9 cellular contexts compared by ENCODE assay signal in the genomic region with DNA sequence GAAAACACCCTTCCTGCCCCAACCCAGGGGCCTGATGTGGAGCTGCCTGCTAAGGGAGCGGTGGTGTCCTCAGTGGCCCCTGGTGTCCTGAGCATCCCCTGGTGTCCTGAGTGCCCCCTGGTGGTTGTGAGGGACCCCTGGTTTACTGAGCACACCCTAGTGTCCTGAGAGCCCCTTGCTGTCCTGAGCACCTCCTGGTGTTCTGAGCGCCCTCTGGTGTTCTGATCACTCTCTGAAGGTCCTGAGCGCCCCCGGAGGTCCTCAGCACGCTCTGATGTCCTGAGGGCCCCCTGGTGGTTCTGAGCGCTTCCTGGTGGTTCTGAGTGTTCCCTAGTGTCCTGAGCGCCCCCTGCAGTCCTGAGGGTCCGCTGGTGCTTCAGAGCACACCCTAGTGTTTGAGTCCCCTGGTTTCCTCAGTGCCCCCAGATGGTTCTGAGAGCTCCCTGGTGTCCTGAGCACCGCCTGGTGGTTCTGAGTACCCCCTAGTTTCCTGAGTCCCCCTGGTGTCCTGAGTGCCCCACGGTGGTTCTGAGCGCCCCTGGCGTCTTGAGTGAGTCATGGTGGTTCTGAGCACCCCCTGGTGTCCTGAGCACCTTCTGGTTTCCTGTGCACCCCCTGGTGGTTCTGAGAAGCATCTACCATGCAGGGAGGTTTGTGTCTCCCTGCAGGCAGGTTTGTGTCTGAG.
DNase-seq lines count a peak whose midpoint lies in the region; ATAC-seq, FAIRE-seq and TF ChIP-seq lines count a peak whose summit lies in the region.
"Had no signal": no experiment of that assay in that cellular context is flagged by ENCODE, and none has a peak within 500 bp of the region (broad histone marks: within the 10 kb centered on the region; RNA-seq: fewer than 3 reads in every experiment).

No MANE protein-coding gene starts in this region.

- RAD21 ChIA-PET in GM12878 (lab: Charles Lee; ENCODE audit: unreplicated experiment) = interaction anchor here (0.6 to 4.2 kb wide), 15 partner anchors 9 to 164 kb away, joined by 3 to 28 read pairs (median 5); no protein-coding TSS in a partner anchor

- H3K27me3 ChIP-seq in MM.1S (replicated peaks; ENCODE audit: insufficient read depth, low read length) = no peaks in the 10 kb centered on the region
- H3K27me3 ChIP-seq in GM12878 (replicated peaks in 1 of 2; ENCODE audit: control insufficient read depth in 2 of 2, insufficient read depth in 2 of 2, low read length in 1 of 2) = no peaks in the 10 kb centered on the region
- no peaks in the 10 kb centered on the region for H3K27me3 ChIP-seq in sigmoid colon
- H3K27me3 ChIP-seq in GM23248 (replicated peaks; ENCODE audit: insufficient read depth) = no peaks in the 10 kb centered on the region

- WGBS in GM12878 (ENCODE audit: insufficient coverage, insufficient replicate concordance, low lambda C conversion rate, missing lambda C conversion rate) = 5% methylated on average over 12 of the region's 12 CpGs
- WGBS in sigmoid colon, 2 donors = 63 to 73% methylated on average over 12 of the region's 12 CpGs
- WGBS in GM23248 (ENCODE audit: low coverage in 1 of 2, low lambda C conversion rate in 2 of 2, missing lambda C conversion rate in 2 of 2), 2 experiments = 27 to 36% methylated on average over 11 to 12 of the region's 12 CpGs

- POLR2A ChIA-PET in GM12878 (lab: Charles Lee) = interaction anchor here (1.0 to 1.1 kb wide), 2 partner anchors 10 to 11 kb away, joined by 3 read pairs; no protein-coding TSS in a partner anchor

- intact Hi-C loops in GM12878 (cut with micrococcal nuclease; ENCODE audit: unreplicated experiment) = loop anchor here (1.0 to 5.0 kb wide), 2 partner anchors 93 to 113 kb away; no protein-coding TSS in a partner anchor
- intact Hi-C loops in sigmoid colon (cut with DNase I) = no loop called here

- H3K9ac ChIP-seq in MM.1S (ENCODE audit: low read length) (peak overlapping the region; percentile 45; the same call in 1 of the 2 replicates), GM12878 (ENCODE audit: control insufficient read depth, insufficient read depth, low read length) (peak overlapping the region; percentile 20; the same call in 1 of the 2 replicates), GM23248 (no peak overlapping the region)

- H3K36me3 ChIP-seq in MM.1S (replicated peaks; ENCODE audit: insufficient read depth, low read length) (no peaks in the 10 kb centered on the region), GM12878 (ENCODE audit: control insufficient read depth in 2 of 2, insufficient read depth in 2 of 2, low read length in 1 of 2) (no peaks in the 10 kb centered on the region), sigmoid colon (no peaks in the 10 kb centered on the region), GM23248 (ENCODE audit: low read depth) (no peaks in the 10 kb centered on the region)

- H3K27ac ChIP-seq in MM.1S (ENCODE audit: low read length) = peak overlapping the region; percentile 58; the same call in 1 of the 2 replicates
- H3K27ac ChIP-seq in GM12878 (ENCODE audit: control insufficient read depth, insufficient read depth) = no peak overlapping the region
- no peak overlapping the region for H3K27ac ChIP-seq in sigmoid colon
- H3K27ac ChIP-seq in GM23248 = no peak overlapping the region

- H3F3A ChIP-seq in MM.1S (ENCODE audit: insufficient read depth, low read length) = peaks cover 3% of the 10 kb centered on the region; the same call in 1 of the 2 replicates
- no peaks in the 10 kb centered on the region for H3F3A ChIP-seq in GM23248 (ENCODE audit: insufficient read depth)

- no peaks in the 10 kb centered on the region for H3K9me3 ChIP-seq in MM.1S (replicated peaks; ENCODE audit: insufficient read depth, low read length)
- H3K9me3 ChIP-seq in GM12878 (replicated peaks; ENCODE audit: control insufficient read depth, insufficient read depth, low read length) = no peaks in the 10 kb centered on the region
- H3K9me3 ChIP-seq in sigmoid colon = no peaks in the 10 kb centered on the region
- H3K9me3 ChIP-seq in GM23248 (ENCODE audit: low read depth) = peaks cover 4% of the 10 kb centered on the region

- in situ Hi-C loops in GM12878 (cut with MboI) (loop anchor here (25.0 kb wide), 1 partner anchor 668 kb away; no protein-coding TSS in a partner anchor), GM23248 (cut with MboI) (no loop called here)

- DNase-seq in CD1c-positive myeloid dendritic cell (ENCODE audit: extremely low spot score) (peak; percentile 12), MM.1S (peak; percentile 90), GM12878 (ENCODE audit: low read depth, low spot score) (peak; percentile 51), sigmoid colon (no peak), iPS-NIHi7 (ENCODE audit: extremely low spot score) (no peak), GM23248 (no peak)

- H4K20me1 ChIP-seq in MM.1S (ENCODE audit: insufficient read depth, low read length) (no peaks in the 10 kb centered on the region), GM12878 (ENCODE audit: control insufficient read depth, insufficient read depth) (no peaks in the 10 kb centered on the region), GM23248 (ENCODE audit: insufficient read depth) (no peaks in the 10 kb centered on the region)

- H3K4me2 ChIP-seq in MM.1S (ENCODE audit: low read depth, low read length) (peak overlapping the region; percentile 66), GM12878 (ENCODE audit: control insufficient read depth, insufficient read depth) (peak overlapping the region; percentile 68), GM23248 (ENCODE audit: unreplicated experiment) (no peak overlapping the region)

- no peaks in the 10 kb centered on the region for H3K79me2 ChIP-seq in MM.1S (ENCODE audit: low read length)
- H3K79me2 ChIP-seq in GM12878 (ENCODE audit: control insufficient read depth, insufficient read depth, low read length) = no peaks in the 10 kb centered on the region
- H3K79me2 ChIP-seq in GM23248 (ENCODE audit: insufficient read depth) = no peaks in the 10 kb centered on the region

- TF ChIP-seq CTCF in MM.1S (IDR thresholded peaks at IDR 0.05; ENCODE audit: low read length) (peak; percentile 92), GM12878 (IDR thresholded peaks at IDR 0.05 in 2 of 3, conservative IDR thresholded peaks at IDR 0.05 in 1 of 3; ENCODE audit: control insufficient read depth in 2 of 3, extremely low read depth in 1 of 3, insufficient read depth in 1 of 3, low read depth in 3 of 3, low read length in 3 of 3) (peak; percentile 79 to 91 (median 88)), sigmoid colon (IDR thresholded peaks at IDR 0.05) (no peak)

- TF ChIP-seq POLR2A in GM12878 (IDR thresholded peaks at IDR 0.05; ENCODE audit: low read depth, low read length) (no peak), sigmoid colon (IDR thresholded peaks at IDR 0.05) (no peak)

- CTCF ChIA-PET in GM12878 (lab: Yijun Ruan, JAX) = interaction anchor here (0.6 to 13.4 kb wide), 54 partner anchors 10 to 342 kb away, joined by 3 to 205 read pairs (median 5); no protein-coding TSS in a partner anchor

- H3K9me2 ChIP-seq in MM.1S (replicated peaks; ENCODE audit: insufficient read depth, low read length) = no peaks in the 10 kb centered on the region
- H3K9me2 ChIP-seq in GM23248 (ENCODE audit: insufficient read depth) = no peaks in the 10 kb centered on the region

- no TSS peak for BruUV-seq in GM12878 (replicated peaks; lab: Mats Ljungman, UMichigan)

- ATAC-seq in GM21360 (IDR thresholded peaks at IDR 0.05; ENCODE audit: unreplicated experiment) (peak; percentile 88), GM12878 (peak; percentile 97), HG03108 (IDR thresholded peaks at IDR 0.05; ENCODE audit: unreplicated experiment) (no peak)

- H3K4me1 ChIP-seq in MM.1S (ENCODE audit: low read length) = peaks cover 12% of the 10 kb centered on the region
- H3K4me1 ChIP-seq in GM12878 (ENCODE audit: control insufficient read depth, insufficient read depth, low read length) = peaks cover 8% of the 10 kb centered on the region
- no peaks in the 10 kb centered on the region for H3K4me1 ChIP-seq in sigmoid colon
- no peaks in the 10 kb centered on the region for H3K4me1 ChIP-seq in GM23248 (ENCODE audit: insufficient read depth)

- SMC1A ChIA-PET in GM12878 (lab: Charles Lee; ENCODE audit: uncharacterized antibody, unreplicated experiment) = interaction anchor here (0.8 to 4.0 kb wide), 21 partner anchors 8 to 114 kb away, joined by 3 to 22 read pairs (median 6); no protein-coding TSS in a partner anchor

- peak; percentile 76 for FAIRE-seq in GM12878 (lab: Jason Lieb, UNC)
- FAIRE-seq: G401.6 had no signal

- peak overlapping the region; percentile 47 for H3K4me3 ChIP-seq in MM.1S (ENCODE audit: low read length)
- no peak overlapping the region for H3K4me3 ChIP-seq in GM12878
- H3K4me3 ChIP-seq in sigmoid colon = no peak overlapping the region
- H3K4me3 ChIP-seq in GM23248 = no peak overlapping the region

- H2AFZ ChIP-seq in MM.1S (ENCODE audit: low read length) (peak overlapping the region; percentile 78; the same call in 1 of the 2 replicates), GM12878 (ENCODE audit: control insufficient read depth, low read depth, low read length) (peak overlapping the region; percentile 89), GM23248 (no peak overlapping the region)

- no peak for TF ChIP-seq EP300 in GM12878 (IDR thresholded peaks at IDR 0.05; ENCODE audit: borderline replicate concordance in 1 of 2, control insufficient read depth in 1 of 2, low read depth in 2 of 2, low read length in 2 of 2)
- no peak for TF ChIP-seq EP300 in sigmoid colon (IDR thresholded peaks at IDR 0.05)

- peak; percentile 51; the same call in 1 of the 2 replicates for TF ChIP-seq RAD21 in GM12878 (IDR thresholded peaks at IDR 0.05; ENCODE audit: insufficient read depth, low read depth, low read length)

TF ChIP-seq in GM12878, 131 proteins besides CTCF, POLR2A, EP300 and RAD21 (continues in another document):
- TF ChIP-seq ESRRA (IDR thresholded peaks at IDR 0.05; ENCODE audit: low read length) (no peak), SUZ12 (IDR thresholded peaks at IDR 0.05; ENCODE audit: unreplicated experiment) (no peak), MEF2B (IDR thresholded peaks at IDR 0.05; ENCODE audit: partially characterized antibody, poor library complexity, severe bottlenecking) (peak; percentile 25), RUNX3 (IDR thresholded peaks at IDR 0.05; ENCODE audit: low read length) (peak; percentile 34), SUPT20H (IDR thresholded peaks at IDR 0.05; ENCODE audit: borderline replicate concordance, control insufficient read depth, low read depth, low read length) (no peak), IRF5 (IDR thresholded peaks at IDR 0.05; ENCODE audit: borderline replicate concordance) (no peak)

Comparison
In these comparisons a context has a peak if more than half of its experiments do, and no peak if none do; other contexts are left out.
1. DNase-seq: peak in CD1c-positive myeloid dendritic cell (single experiment), MM.1S (single experiment) and GM12878 (single experiment); none in sigmoid colon (single experiment), iPS-NIHi7 (single experiment) and GM23248 (single experiment).
2. CTCF ChIP-seq: peak in MM.1S (single experiment) and GM12878 (3 of 3); none in sigmoid colon (0 of 4).